In the genomic region with DNA sequence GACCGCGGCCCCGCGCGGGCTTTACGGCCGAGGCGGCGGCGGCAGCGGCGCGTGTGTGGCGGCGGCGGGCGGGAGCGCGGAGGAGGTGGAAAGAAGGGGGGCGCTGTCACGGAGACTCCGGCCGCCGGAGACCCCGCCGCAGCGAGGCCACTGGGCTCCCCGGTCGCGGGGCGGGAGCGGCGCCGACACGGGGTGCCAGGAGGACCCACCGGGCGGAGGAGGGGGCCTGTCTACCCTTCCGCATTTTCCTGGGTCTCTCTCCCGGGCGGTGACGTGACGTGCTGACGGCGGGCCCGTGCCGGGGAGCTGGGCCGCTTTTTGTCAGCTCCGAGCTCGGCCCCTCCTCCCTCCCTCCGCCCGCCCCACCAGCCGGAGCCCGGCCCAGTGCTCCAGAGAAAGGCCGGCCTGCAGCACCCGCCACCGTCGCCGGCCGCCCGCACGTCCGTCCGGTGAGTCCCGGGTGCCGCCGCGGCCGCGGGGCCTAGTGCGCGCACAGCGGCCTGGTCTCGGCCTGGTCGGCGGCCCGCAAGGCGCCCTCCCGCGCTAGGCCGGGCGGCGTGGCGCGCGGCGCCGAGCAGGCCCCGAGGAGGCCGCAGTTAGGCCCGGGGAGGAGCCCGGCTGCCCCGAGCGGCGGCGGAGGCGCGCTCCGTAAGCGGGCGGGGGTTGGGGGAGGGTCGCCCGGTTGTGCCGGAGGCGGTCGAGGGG, we compare ENCODE assay signal across 8 cellular contexts. TPM values are rescaled to one million over a fixed set of nuclear protein-coding genes. Genes with fewer than 3 reads are reported as not detected.
A peak's percentile ranks its signal among the peaks of the same experiment; 100 is the strongest.
DNase-seq lines count a peak whose midpoint lies in the region; ATAC-seq and TF ChIP-seq lines count a peak whose summit lies in the region.

Gene ZFX (plus strand): TSS at position 384 of the 705 bp plus-strand sequence. CDS start 23,014 bp downstream, outside the sequence.

- ATAC-seq in GM21423 (IDR thresholded peaks at IDR 0.05; ENCODE audit: unreplicated experiment) = peak; percentile 39

- peak within 1 kb of the TSS; percentile 94 for H3K4me2 ChIP-seq in DOHH2 (ENCODE audit: low read length)

- H3K9me3 Mint-ChIP-seq in immature natural killer cell = no peaks in the 10 kb centered on the region

- no peaks in the 10 kb centered on the region for H3K9me2 ChIP-seq in DOHH2 (replicated peaks; ENCODE audit: control insufficient read depth, low read length)

- peaks cover 3 to 14% (median 5%) of the 10 kb centered on the region in 3 donors for H3K27me3 Mint-ChIP-seq in immature natural killer cell (ENCODE audit: low read depth in 3 of 3)

- H3K27me3 ChIP-seq in DOHH2 (ENCODE audit: control insufficient read depth, low read length) (no peaks in the 10 kb centered on the region), HUES6 (ENCODE audit: control insufficient read depth, insufficient read depth, low read length) (no peaks in the 10 kb centered on the region), breast epithelium (no peaks in the 10 kb centered on the region)

- peaks cover 61 to 69% of the 10 kb centered on the region in 2 donors for H3K4me1 Mint-ChIP-seq in immature natural killer cell

- H3K36me3 Mint-ChIP-seq in immature natural killer cell = no peaks in the 10 kb centered on the region

- H3K4me3 ChIP-seq in DOHH2 (ENCODE audit: low read length) (peak within 1 kb of the TSS; percentile 88), HUES6 (ENCODE audit: low read depth, low read length) (peak within 1 kb of the TSS; percentile 81), breast epithelium (peak within 1 kb of the TSS; percentile 57 to 83 (median 71))

- no peak for TF ChIP-seq POLR2A in breast epithelium (IDR thresholded peaks at IDR 0.05)

- peaks cover 58% of the 10 kb centered on the region for H3K4me1 ChIP-seq in DOHH2 (ENCODE audit: control insufficient read depth, low read length)
- H3K4me1 ChIP-seq in HUES6 (ENCODE audit: control insufficient read depth, insufficient read depth, low read length) = peaks cover 49% of the 10 kb centered on the region
- peaks cover 3 to 17% of the 10 kb centered on the region in 2 donors for H3K4me1 ChIP-seq in breast epithelium

- H3K79me2 ChIP-seq in DOHH2 (ENCODE audit: control insufficient read depth, low read length) = peaks cover 49% of the 10 kb centered on the region

- intact Hi-C loops in breast epithelium (cut with DNase I; ENCODE audit: low total_unique reads) = no loop called here

- H3K9ac ChIP-seq in HUES6 (ENCODE audit: low read length) = peak within 1 kb of the TSS; percentile 99

- H3K9me3 ChIP-seq in DOHH2 (ENCODE audit: control insufficient read depth, insufficient read depth, low read length) = no peaks in the 10 kb centered on the region
- H3K9me3 ChIP-seq in HUES6 (ENCODE audit: control insufficient read depth, insufficient read depth, low read depth, low read length) = no peaks in the 10 kb centered on the region
- H3K9me3 ChIP-seq in breast epithelium = no peaks in the 10 kb centered on the region

- H3K36me3 ChIP-seq in DOHH2 (ENCODE audit: control insufficient read depth, low read length) (peaks cover 36% of the 10 kb centered on the region), HUES6 (ENCODE audit: control insufficient read depth, insufficient read depth, low read length) (peaks cover 7% of the 10 kb centered on the region), breast epithelium (no peaks in the 10 kb centered on the region)

- TF ChIP-seq CTCF in DOHH2 (IDR thresholded peaks at IDR 0.05; ENCODE audit: low read depth, low read length, poor library complexity, severe bottlenecking) (no peak), breast epithelium (IDR thresholded peaks at IDR 0.05) (no peak)

- no peaks in the 10 kb centered on the region; the same call in 1 of the 2 replicates for H4K20me1 ChIP-seq in DOHH2 (ENCODE audit: control insufficient read depth, insufficient read depth, low read depth, low read length)

- peaks cover 12% of the 10 kb centered on the region for H3F3A ChIP-seq in DOHH2 (ENCODE audit: control insufficient read depth, insufficient read depth)

- H3K27ac Mint-ChIP-seq in immature natural killer cell = peak within 1 kb of the TSS; percentile 88 to 98 (median 96)

- H3K27ac ChIP-seq in DOHH2 (ENCODE audit: low read depth, low read length) (peak within 1 kb of the TSS; percentile 87), HUES6 (ENCODE audit: low read depth, low read length) (peak within 1 kb of the TSS; percentile 89), breast epithelium (peak within 1 kb of the TSS; percentile 99 to 100)

- DNase-seq in UCSD-AML1 (lab: John Stamatoyannopoulos, UW; ENCODE audit: unreplicated experiment) (peak; percentile 74), breast epithelium (ENCODE audit: low spot score in 2 of 2) (peak; percentile 52 to 62), immature natural killer cell (peak; percentile 79 to 85 (median 84)), pons (ENCODE audit: low spot score) (no peak)
- peak; percentile 20 to 40 for DNase-seq in stimulated activated CD4-positive, alpha-beta T cell treated with anti-CD3 and anti-CD28 coated beads, Interleukin-12 subunit alpha, Interleukin-12 subunit beta, amount 100 ng/mL, for 24 hours (ENCODE audit: low read depth in 2 of 2)

- peak within 1 kb of the TSS; percentile 86 to 96 (median 89) for H3K4me3 Mint-ChIP-seq in immature natural killer cell

RNA-seq across cellular contexts. Expression of gene ZFX, which starts in this region (rescaled TPM):
- total RNA-seq in breast epithelium = 10 to 100 TPM; 46.9 to 88.4 (median 67.5) TPM
- 10 to 100 TPM; 27.6 to 46.7 (median 38.6) TPM for polyA plus RNA-seq in immature natural killer cell
